Comparison of ENCODE assay signal across 16 cellular contexts in genomic region chr4:138390286-138390685, GRCh38.
DNase-seq lines count a peak whose midpoint lies in the region; TF ChIP-seq lines count a peak whose summit lies in the region.
"Had no signal": no experiment of that assay in that cellular context is flagged by ENCODE, and none has a peak within 500 bp of the region (broad histone marks: within the 10 kb centered on the region; RNA-seq: fewer than 3 reads in every experiment).

No MANE protein-coding gene starts in this region.

- no peaks in the 10 kb centered on the region for H3K36me3 Mint-ChIP-seq in nephron progenitor cell (ENCODE audit: low read depth)

- DNase-seq in A172 (ENCODE audit: low spot score) = peak; percentile 9
- peak; percentile 8 for DNase-seq in MG63
- DNase-seq in brain microvascular endothelial cell = peak; percentile 46
- DNase-seq in iris pigment epithelial cell (ENCODE audit: low read depth) = peak; percentile 52
- no peak for DNase-seq in SW480 (ENCODE audit: low spot score)
- DNase-seq in nephron progenitor cell = no peak
- no peak for DNase-seq in NCI-H82 treated with DMSO at 0.1 percent for 48 hours (lab: John Stamatoyannopoulos, UW; ENCODE audit: unreplicated experiment)
- no peak for DNase-seq in hepatocyte (ENCODE audit: low spot score)
- DNase-seq: activated CD4-positive, alpha-beta T cell treated with anti-CD3 and anti-CD28 coated beads for 36 hours; C1 segment of cervical spinal cord; MM.1S; NCI-H2107; NCI-H774; retina had no signal

- no peaks in the 10 kb centered on the region for H3K27me3 ChIP-seq in MG63
- no peaks in the 10 kb centered on the region for H3K27me3 ChIP-seq in brain microvascular endothelial cell (replicated peaks)
- no peaks in the 10 kb centered on the region for H3K27me3 ChIP-seq in hepatocyte
- H3K27me3 ChIP-seq: esophagus muscularis mucosa, neutrophil had no signal

- peaks cover 10% of the 10 kb centered on the region for H3K4me1 Mint-ChIP-seq in nephron progenitor cell
- H3K4me1 Mint-ChIP-seq: activated CD4-positive, alpha-beta T cell treated with anti-CD3 and anti-CD28 coated beads for 36 hours had no signal

- H2AFZ ChIP-seq in hepatocyte = no peak overlapping the region

- H3K79me2 ChIP-seq in hepatocyte = no peaks in the 10 kb centered on the region

- H3K4me3 ChIP-seq in MG63 (no peak overlapping the region), brain microvascular endothelial cell (ENCODE audit: low read depth, low read length) (no peak overlapping the region), hepatocyte (no peak overlapping the region)
- H3K4me3 ChIP-seq: esophagus muscularis mucosa had no signal

- H3K9me3 ChIP-seq in MG63 (no peaks in the 10 kb centered on the region), hepatocyte (ENCODE audit: low read depth) (no peaks in the 10 kb centered on the region)
- H3K9me3 ChIP-seq: esophagus muscularis mucosa, neutrophil had no signal

- H3K27me3 Mint-ChIP-seq in nephron progenitor cell (ENCODE audit: low read depth, poor library complexity) = peaks cover 3% of the 10 kb centered on the region
- H3K27me3 Mint-ChIP-seq: activated CD4-positive, alpha-beta T cell treated with anti-CD3 and anti-CD28 coated beads for 36 hours had no signal

- H3K27ac ChIP-seq in brain microvascular endothelial cell = no peak overlapping the region
- no peak overlapping the region for H3K27ac ChIP-seq in hepatocyte
- H3K27ac ChIP-seq: esophagus muscularis mucosa, neutrophil had no signal

- H3K9me2 ChIP-seq in hepatocyte (replicated peaks; ENCODE audit: insufficient read depth) = no peaks in the 10 kb centered on the region

- WGBS in hepatocyte (ENCODE audit: low lambda C conversion rate, missing lambda C conversion rate) = 73% methylated on average over 2 of the region's 2 CpGs

- H3K36me3 ChIP-seq in MG63 = no peaks in the 10 kb centered on the region
- H3K36me3 ChIP-seq in brain microvascular endothelial cell (replicated peaks) = no peaks in the 10 kb centered on the region
- no peaks in the 10 kb centered on the region for H3K36me3 ChIP-seq in hepatocyte (replicated peaks; ENCODE audit: insufficient read depth, low read depth)
- H3K36me3 ChIP-seq: esophagus muscularis mucosa, neutrophil had no signal

- H3K9me3 Mint-ChIP-seq in nephron progenitor cell = no peaks in the 10 kb centered on the region

- H3K4me1 ChIP-seq in hepatocyte (ENCODE audit: insufficient read depth) = no peaks in the 10 kb centered on the region
- H3K4me1 ChIP-seq: esophagus muscularis mucosa had no signal

- no peak for TF ChIP-seq CTCF in brain microvascular endothelial cell (IDR thresholded peaks at IDR 0.05; ENCODE audit: low read depth, low read length, missing control alignments)
- TF ChIP-seq CTCF in nephron progenitor cell (IDR thresholded peaks at IDR 0.05) = no peak
- no peak for TF ChIP-seq CTCF in hepatocyte (IDR thresholded peaks at IDR 0.05; ENCODE audit: poor library complexity)

- no peaks in the 10 kb centered on the region for H4K20me1 ChIP-seq in hepatocyte (ENCODE audit: insufficient read depth, poor library complexity, severe bottlenecking)

- no peak overlapping the region for H3K27ac Mint-ChIP-seq in nephron progenitor cell
- H3K27ac Mint-ChIP-seq: activated CD4-positive, alpha-beta T cell treated with anti-CD3 and anti-CD28 coated beads for 36 hours had no signal

- H3K4me2 ChIP-seq in hepatocyte = no peak overlapping the region

- in situ Hi-C loops in brain microvascular endothelial cell (cut with HindIII; ENCODE audit: low pct_ligation_motif_present, low sequenced_read_pairs) = no loop called here

- H3K4me3 Mint-ChIP-seq in nephron progenitor cell = no peak overlapping the region
- H3K4me3 Mint-ChIP-seq: activated CD4-positive, alpha-beta T cell treated with anti-CD3 and anti-CD28 coated beads for 36 hours had no signal

Comparison
In these comparisons a context has a peak if more than half of its experiments do, and no peak if none do; other contexts are left out.
1. DNase-seq: peak in A172 (single experiment), MG63 (single experiment), brain microvascular endothelial cell (single experiment) and iris pigment epithelial cell (single experiment); none in SW480 (single experiment), nephron progenitor cell (single experiment), NCI-H82 treated with DMSO at 0.1 percent for 48 hours (single experiment) and hepatocyte (single experiment).